Comparison of ENCODE assay signal across 26 cellular contexts in the genomic region with DNA sequence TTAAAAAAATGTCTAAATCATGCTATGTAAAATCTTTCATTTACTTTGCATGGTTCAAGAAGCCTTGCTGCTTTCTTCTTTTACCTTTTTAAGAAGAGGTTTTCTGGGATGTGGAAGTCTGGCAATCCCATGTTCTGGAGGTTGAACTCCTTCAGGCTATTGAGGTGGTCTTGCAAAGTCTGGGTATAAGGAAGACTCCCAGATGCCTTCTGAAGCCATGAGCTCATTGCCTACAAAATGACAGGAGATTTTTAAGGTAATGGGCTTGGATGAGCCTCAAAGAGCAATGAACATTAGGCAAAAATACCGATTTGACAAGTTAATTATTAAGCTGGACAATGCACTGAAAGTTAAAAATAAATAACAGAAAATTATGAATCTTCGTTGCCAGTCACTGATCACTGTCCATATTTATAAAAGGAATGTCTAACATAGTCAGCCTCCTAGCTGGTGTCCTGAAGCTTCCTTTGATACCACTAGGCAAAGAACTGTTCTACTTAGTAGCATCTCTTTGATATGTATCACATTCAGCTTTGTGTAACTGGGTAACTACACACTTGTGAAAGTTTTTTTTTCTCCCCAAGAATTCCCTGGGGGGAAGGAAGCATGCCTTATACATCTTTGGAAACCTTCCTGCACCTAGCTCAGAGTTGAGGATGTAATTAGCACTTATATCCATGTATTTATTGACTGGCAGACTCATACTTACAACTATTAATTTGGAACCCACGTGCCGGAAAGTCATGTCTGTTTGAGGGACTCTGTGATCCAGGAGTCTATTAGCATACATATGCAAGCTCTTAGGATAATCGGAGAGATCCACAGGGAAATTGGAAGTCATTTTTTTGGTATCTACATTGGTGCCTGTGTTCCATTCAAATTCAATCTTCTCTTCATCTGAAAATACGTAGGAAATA. TPM values are rescaled to one million over a fixed set of nuclear protein-coding genes. Genes with fewer than 3 reads are reported as not detected.
"Had no signal": no experiment of that assay in that cellular context is flagged by ENCODE, and none has a peak within 500 bp of the region (broad histone marks: within the 10 kb centered on the region; RNA-seq: fewer than 3 reads in every experiment).

No MANE protein-coding gene starts in this region.

- DNase-seq: stimulated activated CD4-positive, alpha-beta T cell treated with anti-CD3 and anti-CD28 coated beads, Interleukin-2, amount 100 ng/mL, for 48 hours; stimulated activated CD4-positive, alpha-beta T cell treated with anti-CD3 and anti-CD28 coated beads, Interleukin-4, amount 100 ng/mL, for 1 hour; stimulated activated CD4-positive, alpha-beta T cell treated with anti-CD3 and anti-CD28 coated beads, Interleukin-4, amount 100 ng/mL, for 24 hours; stimulated activated CD4-positive, alpha-beta T cell treated with anti-CD3 and anti-CD28 coated beads, Interleukin-4, amount 100 ng/mL, for 4 hours; stimulated activated CD8-positive, alpha-beta memory T cell treated with anti-CD3 and anti-CD28 coated beads, Interleukin-4, amount 100 ng/mL, for 48 hours; stimulated activated naive B cell treated with anti-CD40 and anti-IgM and Interleukin-4, amounts not matched to agents 10 μg/mL and 1 μg/mL and 100 μg/mL, for 72 hours; stimulated activated naive CD4-positive, alpha-beta T cell; stimulated activated naive CD4-positive, alpha-beta T cell treated with Interleukin-2 at 50 U/mL for 16 hours; stimulated activated naive CD8-positive, alpha-beta T cell treated with anti-CD3 and anti-CD28 coated beads, Interleukin-15, amount 100 ng/mL, for 72 hours; stimulated activated naive CD8-positive, alpha-beta T cell treated with anti-CD3 and anti-CD28 coated beads, Interleukin-15, Interleukin-2, amounts not matched to agents 100 U/mL and 50 U/mL, for 24 hours; stomach; substantia nigra; testis; thyroid gland; tibial artery; transverse colon; trophoblast cell; upper lobe of left lung; upper lobe of right lung; uterus had no signal

- H3K36me3 ChIP-seq: stomach, suprapubic skin, thyroid gland, tibial nerve, transverse colon, upper lobe of left lung, upper lobe of right lung, uterus, vagina had no signal

- H3K27ac ChIP-seq: stomach, suprapubic skin, testis, thoracic aorta, thyroid gland, tibial artery, tibial nerve, transverse colon, upper lobe of left lung, upper lobe of right lung, uterus, vagina had no signal

- H3K9me3 ChIP-seq: stomach, suprapubic skin, testis, thoracic aorta, thyroid gland, tibial artery, tibial nerve, transverse colon, upper lobe of left lung, upper lobe of right lung, uterus, vagina had no signal

- H3K4me1 ChIP-seq: stomach, suprapubic skin, testis, thyroid gland, tibial artery, tibial nerve, transverse colon, upper lobe of left lung, upper lobe of right lung, uterus, vagina had no signal

- ATAC-seq: stimulated activated effector memory CD8-positive, alpha-beta T cell treated with anti-CD3 and anti-CD28 coated beads, Interleukin-12 subunit alpha, Interleukin-12 subunit beta, amount 100 ng/mL, for 72 hours; stimulated activated memory B cell treated with anti-CD40 and anti-IgM and Interleukin-4, amounts not matched to agents 10 μg/mL and 1 μg/mL and 100 μg/mL, for 72 hours; stimulated activated naive B cell treated with anti-CD40 and anti-IgM and Interleukin-4, amounts not matched to agents 10 μg/mL and 1 μg/mL and 100 μg/mL, for 72 hours; stimulated activated naive CD8-positive, alpha-beta T cell treated with anti-CD3 and anti-CD28 coated beads, Interleukin-15, amount 100 ng/mL, for 72 hours; stimulated activated naive CD8-positive, alpha-beta T cell treated with anti-CD3 and anti-CD28 coated beads, Interleukin-15, Interleukin-2, amounts not matched to agents 100 U/mL and 50 U/mL, for 24 hours; upper lobe of right lung had no signal

- H3K4me3 ChIP-seq: stomach, suprapubic skin, testis, thoracic aorta, thyroid gland, tibial artery, tibial nerve, transverse colon, upper lobe of left lung, upper lobe of right lung, uterus, vagina had no signal

- H3K27me3 ChIP-seq: stomach, suprapubic skin, testis, thyroid gland, tibial artery, tibial nerve, transverse colon, upper lobe of left lung, upper lobe of right lung, uterus, vagina had no signal

RNA-seq across cellular contexts. Expression of a gene that starts 29.3 kb away (rescaled TPM):
- total RNA-seq: vagina had no signal
